In genomic region chr2:46392561-46393351, GRCh38 we compare ENCODE assay signal across 18 cellular contexts.
DNase-seq lines count a peak whose midpoint lies in the region; FAIRE-seq and TF ChIP-seq lines count a peak whose summit lies in the region.
"Had no signal": no experiment of that assay in that cellular context is flagged by ENCODE, and none has a peak within 500 bp of the region (broad histone marks: within the 10 kb centered on the region; RNA-seq: fewer than 3 reads in every experiment).

No MANE protein-coding gene starts in this region.

- no peak overlapping the region for H3K14ac ChIP-seq in H9 (ENCODE audit: insufficient read depth, low read length)

- peak; percentile 42 for FAIRE-seq in urothelium cell line (lab: Jason Lieb, UNC)
- FAIRE-seq: A204.1, GM12892, HTR-8/SVneo had no signal

- H3K27me3 ChIP-seq in H9 (ENCODE audit: insufficient read depth, low read length) = no peaks in the 10 kb centered on the region
- no peaks in the 10 kb centered on the region for H3K27me3 ChIP-seq in neural progenitor cell
- H3K27me3 ChIP-seq: BLaER1 treated with 17β-estradiol and CSF1 and Interleukin-3, amounts not matched to agents 10 nM and 100 nM had no signal

- H3K27ac Mint-ChIP-seq in H9 (peak overlapping the region in 1 of 3 experiments; percentile 38; a peak in 2 of 7 replicates), nephron progenitor cell (peak overlapping the region; percentile 77), neural progenitor cell (no peak overlapping the region)

- no peak overlapping the region for H2BK5ac ChIP-seq in H9 (ENCODE audit: insufficient read length, low read length)

- DNase-seq in activated CD8-positive, alpha-beta memory T cell treated with anti-CD3 and anti-CD28 coated beads, Interleukin-2, amount 50 U/mL, for 48 hours = peak; percentile 48
- no peak for DNase-seq in activated CD8-positive, alpha-beta memory T cell treated with anti-CD3 and anti-CD28 coated beads, Interleukin-2, amount 50 U/mL, for 4 hours
- peak; percentile 22 for DNase-seq in H9
- DNase-seq in nephron progenitor cell = no peak
- DNase-seq in urothelium cell line (ENCODE audit: low spot score) = no peak
- no peak for DNase-seq in GM19240 (ENCODE audit: insufficient read length, low spot score)
- DNase-seq in neural progenitor cell (ENCODE audit: low spot score) = no peak
- DNase-seq: GF-D8, H7, NCI-H1105 treated with DMSO at 0.1 percent for 48 hours, NCI-H187 treated with DMSO at 0.1 percent for 48 hours, NCI-H526 treated with DMSO at 0.1 percent for 48 hours, SHP77 had no signal

- H4K8ac ChIP-seq in H9 (replicated peaks; ENCODE audit: insufficient read length, low read depth, low read length) = no peak overlapping the region

- H3K79me1 ChIP-seq in H9 (ENCODE audit: insufficient read depth, low read depth, low read length, poor library complexity, severe bottlenecking) = no peaks in the 10 kb centered on the region

- H3K9me3 Mint-ChIP-seq in H9 (no peaks in the 10 kb centered on the region), nephron progenitor cell (no peaks in the 10 kb centered on the region), neural progenitor cell (no peaks in the 10 kb centered on the region)

- no peak overlapping the region for H2BK15ac ChIP-seq in H9 (ENCODE audit: low read depth, low read length)

- H3T11ph ChIP-seq in H9 (ENCODE audit: low read length) = no peak overlapping the region

- no peak overlapping the region for H2AK5ac ChIP-seq in H9 (ENCODE audit: insufficient read length, low read length)

- peaks cover 0 to 3% of the 10 kb centered on the region in 2 experiments; a peak in 1 of 4 replicates for H3K4me1 Mint-ChIP-seq in H9
- H3K4me1 Mint-ChIP-seq in nephron progenitor cell = peaks cover 27% of the 10 kb centered on the region
- no peaks in the 10 kb centered on the region for H3K4me1 Mint-ChIP-seq in neural progenitor cell

- no peak overlapping the region for H3K56ac ChIP-seq in H9 (ENCODE audit: insufficient read length, low read depth, low read length)

- H3K4me3 ChIP-seq in neural progenitor cell = no peak overlapping the region
- H3K4me3 ChIP-seq: BLaER1 treated with 17β-estradiol and CSF1 and Interleukin-3, amounts not matched to agents 10 nM and 100 nM had no signal

- H2BK20ac ChIP-seq in H9 (ENCODE audit: low read depth, low read length, poor library complexity, severe bottlenecking) = no peak overlapping the region

- no peak overlapping the region for H4K5ac ChIP-seq in H9 (ENCODE audit: insufficient read length, low read depth, low read length)

- H3K27me3 Mint-ChIP-seq in H9 (ENCODE audit: low read depth) (no peaks in the 10 kb centered on the region; the same call in none of the 2 replicates), nephron progenitor cell (ENCODE audit: low read depth, poor library complexity) (peaks cover 11% of the 10 kb centered on the region), neural progenitor cell (ENCODE audit: insufficient read depth, low read depth) (peaks cover 2% of the 10 kb centered on the region)

- H2AFZ ChIP-seq in H9 (ENCODE audit: low read length) (no peak overlapping the region), neural progenitor cell (replicated peaks) (no peak overlapping the region)

- H4K91ac ChIP-seq in H9 (ENCODE audit: insufficient read length, low read depth, low read length) = no peak overlapping the region

- H3K36me3 ChIP-seq in neural progenitor cell = no peaks in the 10 kb centered on the region

- H3K27ac ChIP-seq in H9 (ENCODE audit: insufficient read length, low read depth, low read length) (no peak overlapping the region), neural progenitor cell (no peak overlapping the region)
- H3K27ac ChIP-seq: BLaER1 treated with 17β-estradiol and CSF1 and Interleukin-3, amounts not matched to agents 10 nM and 100 nM; HL-60 had no signal

- no peak overlapping the region for H3K4me2 ChIP-seq in H9 (ENCODE audit: insufficient read depth, insufficient read length, low read length)
- no peak overlapping the region for H3K4me2 ChIP-seq in neural progenitor cell
- H3K4me2 ChIP-seq: BLaER1 treated with 17β-estradiol and CSF1 and Interleukin-3, amounts not matched to agents 10 nM and 100 nM had no signal

- WGBS in H9 (ENCODE audit: extremely low coverage, insufficient read length, low lambda C conversion rate) = no CpG with 5 or more reads among the region's 12 CpGs

- no peaks in the 10 kb centered on the region for H3K23me2 ChIP-seq in H9 (ENCODE audit: insufficient read length, low read depth, low read length, poor library complexity, severe bottlenecking)

- no peak overlapping the region for H3K4ac ChIP-seq in H9 (ENCODE audit: low read depth, low read length)

- H3K18ac ChIP-seq in H9 (ENCODE audit: insufficient read length, low read depth, low read length) = no peak overlapping the region

- H3F3A ChIP-seq in neural progenitor cell (ENCODE audit: low read depth) = no peaks in the 10 kb centered on the region

- no peaks in the 10 kb centered on the region for H3K9me3 ChIP-seq in H9 (ENCODE audit: control insufficient read depth, low read depth, low read length)
- no peaks in the 10 kb centered on the region for H3K9me3 ChIP-seq in neural progenitor cell (ENCODE audit: low read depth)

- no peaks in the 10 kb centered on the region for H3K36me3 Mint-ChIP-seq in H9 (ENCODE audit: insufficient read depth in 1 of 3, low read depth in 3 of 3)
- no peaks in the 10 kb centered on the region for H3K36me3 Mint-ChIP-seq in nephron progenitor cell (ENCODE audit: low read depth)
- no peaks in the 10 kb centered on the region for H3K36me3 Mint-ChIP-seq in neural progenitor cell

- H3K9ac ChIP-seq in H9 (ENCODE audit: extremely low read depth, insufficient read length, low read length) (no peak overlapping the region), neural progenitor cell (no peak overlapping the region)
- H3K9ac ChIP-seq: BLaER1 treated with 17β-estradiol and CSF1 and Interleukin-3, amounts not matched to agents 10 nM and 100 nM had no signal

- TF ChIP-seq CTCF in H9 (conservative IDR thresholded peaks at IDR 0.05) = no peak
- TF ChIP-seq CTCF in nephron progenitor cell (IDR thresholded peaks at IDR 0.05) = no peak
- TF ChIP-seq CTCF in neural progenitor cell (IDR thresholded peaks at IDR 0.05) = no peak

- H3K23ac ChIP-seq in H9 (ENCODE audit: insufficient read length, low read depth, low read length) = no peak overlapping the region

- H3K79me2 ChIP-seq in H9 (ENCODE audit: insufficient read depth, low read length) = no peaks in the 10 kb centered on the region
- no peaks in the 10 kb centered on the region for H3K79me2 ChIP-seq in neural progenitor cell (ENCODE audit: low read depth)

- no peak overlapping the region for H2BK12ac ChIP-seq in H9 (ENCODE audit: insufficient read length, low read depth, low read length)

- no peaks in the 10 kb centered on the region for H4K20me1 ChIP-seq in H9 (ENCODE audit: control insufficient read depth, insufficient read depth, insufficient read length)
- H4K20me1 ChIP-seq in neural progenitor cell (ENCODE audit: low read depth) = no peaks in the 10 kb centered on the region
- H4K20me1 ChIP-seq: BLaER1 treated with 17β-estradiol and CSF1 and Interleukin-3, amounts not matched to agents 10 nM and 100 nM had no signal

- H3K4me3 Mint-ChIP-seq in H9 (no peak overlapping the region), nephron progenitor cell (no peak overlapping the region), neural progenitor cell (no peak overlapping the region)

- no peaks in the 10 kb centered on the region for H3K4me1 ChIP-seq in H9 (ENCODE audit: insufficient read depth, low read length)
- no peaks in the 10 kb centered on the region for H3K4me1 ChIP-seq in neural progenitor cell

- no peak overlapping the region for H2BK120ac ChIP-seq in H9 (ENCODE audit: low read depth, low read length, poor library complexity, severe bottlenecking)

Comparison
In these comparisons a context has a peak if more than half of its experiments do, and no peak if none do; other contexts are left out.
1. DNase-seq: peak in activated CD8-positive, alpha-beta memory T cell treated with anti-CD3 and anti-CD28 coated beads, Interleukin-2, amount 50 U/mL, for 48 hours (single experiment) and H9 (single experiment); none in activated CD8-positive, alpha-beta memory T cell treated with anti-CD3 and anti-CD28 coated beads, Interleukin-2, amount 50 U/mL, for 4 hours (single experiment), nephron progenitor cell (single experiment), urothelium cell line (single experiment), GM19240 (single experiment) and neural progenitor cell (single experiment).